Comparison of ENCODE assay signal across 1 cellular context in the genomic region with DNA sequence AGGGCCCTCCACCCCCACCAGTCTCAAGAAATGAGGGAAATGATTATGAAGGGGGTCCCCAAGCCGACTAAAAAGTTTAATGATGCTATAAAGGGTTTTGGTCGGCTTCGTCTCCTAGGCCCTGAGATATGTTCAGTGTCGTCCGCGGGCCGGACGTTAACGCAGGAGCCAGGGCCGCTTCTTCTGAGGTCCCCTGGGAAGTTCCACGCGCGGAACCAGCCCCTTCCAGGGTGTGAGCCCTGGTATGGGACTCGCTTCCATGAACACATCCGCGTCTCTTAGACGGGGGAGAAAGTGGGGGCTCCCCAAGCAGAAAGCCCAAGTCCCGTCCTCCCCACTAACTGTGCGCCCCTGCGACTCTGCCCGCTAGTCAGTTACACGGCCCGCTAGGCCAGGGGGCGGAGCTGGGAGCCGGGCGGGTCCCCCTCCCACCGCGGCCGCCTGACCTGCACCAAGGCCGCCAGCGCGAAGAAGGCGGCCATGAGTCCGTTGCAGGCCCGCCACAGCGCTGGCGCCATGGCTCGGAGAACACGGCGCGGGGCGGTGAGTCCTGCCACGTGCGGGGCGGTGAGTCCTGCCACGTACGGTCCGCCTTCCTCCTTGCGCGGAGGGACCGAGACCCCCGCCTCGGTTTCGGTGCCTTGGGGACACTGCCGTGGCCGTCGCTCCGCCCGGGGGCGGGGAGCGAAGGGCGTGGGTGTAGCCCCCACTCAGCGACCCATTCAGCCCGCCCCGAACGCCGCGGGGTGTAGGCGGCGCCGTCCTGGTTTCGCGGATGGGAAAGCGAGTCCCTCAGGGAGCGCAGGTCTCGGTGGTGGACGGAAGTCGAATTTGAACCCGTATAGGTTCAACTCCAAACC.
A peak's percentile ranks its signal among the peaks of the same experiment; 100 is the strongest.
TF ChIP-seq lines count a peak whose summit lies in the region.

A gene (minus strand): TSS at position 690 of the 860 bp plus-strand sequence. CDS start 172 bp downstream, at position 518.

TF ChIP-seq in WTC11, 78 proteins besides CTCF, POLR2A, EP300 and RAD21 (continued from another document and continues in another):
- TF ChIP-seq, protein P1, sequence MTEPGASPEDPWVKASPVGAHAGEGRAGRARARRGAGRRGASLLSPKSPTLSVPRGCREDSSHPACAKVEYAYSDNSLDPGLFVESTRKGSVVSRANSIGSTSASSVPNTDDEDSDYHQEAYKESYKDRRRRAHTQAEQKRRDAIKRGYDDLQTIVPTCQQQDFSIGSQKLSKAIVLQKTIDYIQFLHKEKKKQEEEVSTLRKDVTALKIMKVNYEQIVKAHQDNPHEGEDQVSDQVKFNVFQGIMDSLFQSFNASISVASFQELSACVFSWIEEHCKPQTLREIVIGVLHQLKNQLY (CRISPR knock-in tag; IDR thresholded peaks at IDR 0.05): no peak
- TF ChIP-seq ZNF317 (CRISPR knock-in tag; IDR thresholded peaks at IDR 0.05; ENCODE audit: borderline replicate concordance, low read depth) (no peak), NFE2L1 (CRISPR knock-in tag; IDR thresholded peaks at IDR 0.05) (peak; percentile 59; the same call in 1 of the 2 replicates), OVOL2 (CRISPR knock-in tag; IDR thresholded peaks at IDR 0.05; ENCODE audit: borderline replicate concordance) (no peak), ATF1 (CRISPR knock-in tag; IDR thresholded peaks at IDR 0.05) (no peak), SP1 (CRISPR knock-in tag; conservative IDR thresholded peaks at IDR 0.05) (peak; percentile 78), TCF7 (CRISPR knock-in tag; IDR thresholded peaks at IDR 0.05; ENCODE audit: low read depth) (peak; percentile 80; the same call in 1 of the 2 replicates), ZNF396 (CRISPR knock-in tag; IDR thresholded peaks at IDR 0.05; ENCODE audit: borderline replicate concordance) (no peak), KAT7 (CRISPR knock-in tag; IDR thresholded peaks at IDR 0.05; ENCODE audit: borderline replicate concordance) (peak; percentile 82; the same call in 1 of the 2 replicates), NR3C1 (CRISPR knock-in tag; conservative IDR thresholded peaks at IDR 0.05; ENCODE audit: low read depth) (0 out of 2 replicates have a peak, but pooled peaks have one; percentile 31), RORB (CRISPR knock-in tag; IDR thresholded peaks at IDR 0.05) (no peak), ZNF263 (CRISPR knock-in tag; IDR thresholded peaks at IDR 0.05; ENCODE audit: low read depth) (0 out of 2 replicates have a peak, but pooled peaks have one; percentile 48), ZNF423 (CRISPR knock-in tag; IDR thresholded peaks at IDR 0.05) (no peak), RELA (CRISPR knock-in tag; IDR thresholded peaks at IDR 0.05; ENCODE audit: borderline replicate concordance) (0 out of 2 replicates have a peak, but pooled peaks have one; percentile 35), FOXK1 (CRISPR knock-in tag; IDR thresholded peaks at IDR 0.05) (peak; percentile 84), TEAD4 (CRISPR knock-in tag; IDR thresholded peaks at IDR 0.05) (no peak), CREB1 (CRISPR knock-in tag; IDR thresholded peaks at IDR 0.05) (0 out of 2 replicates have a peak, but pooled peaks have one; percentile 49), JUN (CRISPR knock-in tag; IDR thresholded peaks at IDR 0.05) (0 out of 2 replicates have a peak, but pooled peaks have one; percentile 10), ZNF219 (CRISPR knock-in tag; IDR thresholded peaks at IDR 0.05; ENCODE audit: borderline replicate concordance) (0 out of 2 replicates have a peak, but pooled peaks have one; percentile 59)
- TF ChIP-seq, protein P2, sequence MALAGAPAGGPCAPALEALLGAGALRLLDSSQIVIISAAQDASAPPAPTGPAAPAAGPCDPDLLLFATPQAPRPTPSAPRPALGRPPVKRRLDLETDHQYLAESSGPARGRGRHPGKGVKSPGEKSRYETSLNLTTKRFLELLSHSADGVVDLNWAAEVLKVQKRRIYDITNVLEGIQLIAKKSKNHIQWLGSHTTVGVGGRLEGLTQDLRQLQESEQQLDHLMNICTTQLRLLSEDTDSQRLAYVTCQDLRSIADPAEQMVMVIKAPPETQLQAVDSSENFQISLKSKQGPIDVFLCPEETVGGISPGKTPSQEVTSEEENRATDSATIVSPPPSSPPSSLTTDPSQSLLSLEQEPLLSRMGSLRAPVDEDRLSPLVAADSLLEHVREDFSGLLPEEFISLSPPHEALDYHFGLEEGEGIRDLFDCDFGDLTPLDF (CRISPR knock-in tag; IDR thresholded peaks at IDR 0.05): no peak
- TF ChIP-seq, protein P3, sequence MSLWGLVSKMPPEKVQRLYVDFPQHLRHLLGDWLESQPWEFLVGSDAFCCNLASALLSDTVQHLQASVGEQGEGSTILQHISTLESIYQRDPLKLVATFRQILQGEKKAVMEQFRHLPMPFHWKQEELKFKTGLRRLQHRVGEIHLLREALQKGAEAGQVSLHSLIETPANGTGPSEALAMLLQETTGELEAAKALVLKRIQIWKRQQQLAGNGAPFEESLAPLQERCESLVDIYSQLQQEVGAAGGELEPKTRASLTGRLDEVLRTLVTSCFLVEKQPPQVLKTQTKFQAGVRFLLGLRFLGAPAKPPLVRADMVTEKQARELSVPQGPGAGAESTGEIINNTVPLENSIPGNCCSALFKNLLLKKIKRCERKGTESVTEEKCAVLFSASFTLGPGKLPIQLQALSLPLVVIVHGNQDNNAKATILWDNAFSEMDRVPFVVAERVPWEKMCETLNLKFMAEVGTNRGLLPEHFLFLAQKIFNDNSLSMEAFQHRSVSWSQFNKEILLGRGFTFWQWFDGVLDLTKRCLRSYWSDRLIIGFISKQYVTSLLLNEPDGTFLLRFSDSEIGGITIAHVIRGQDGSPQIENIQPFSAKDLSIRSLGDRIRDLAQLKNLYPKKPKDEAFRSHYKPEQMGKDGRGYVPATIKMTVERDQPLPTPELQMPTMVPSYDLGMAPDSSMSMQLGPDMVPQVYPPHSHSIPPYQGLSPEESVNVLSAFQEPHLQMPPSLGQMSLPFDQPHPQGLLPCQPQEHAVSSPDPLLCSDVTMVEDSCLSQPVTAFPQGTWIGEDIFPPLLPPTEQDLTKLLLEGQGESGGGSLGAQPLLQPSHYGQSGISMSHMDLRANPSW (CRISPR knock-in tag; conservative IDR thresholded peaks at IDR 0.05; ENCODE audit: low read depth): no peak
- TF ChIP-seq, protein P4, sequence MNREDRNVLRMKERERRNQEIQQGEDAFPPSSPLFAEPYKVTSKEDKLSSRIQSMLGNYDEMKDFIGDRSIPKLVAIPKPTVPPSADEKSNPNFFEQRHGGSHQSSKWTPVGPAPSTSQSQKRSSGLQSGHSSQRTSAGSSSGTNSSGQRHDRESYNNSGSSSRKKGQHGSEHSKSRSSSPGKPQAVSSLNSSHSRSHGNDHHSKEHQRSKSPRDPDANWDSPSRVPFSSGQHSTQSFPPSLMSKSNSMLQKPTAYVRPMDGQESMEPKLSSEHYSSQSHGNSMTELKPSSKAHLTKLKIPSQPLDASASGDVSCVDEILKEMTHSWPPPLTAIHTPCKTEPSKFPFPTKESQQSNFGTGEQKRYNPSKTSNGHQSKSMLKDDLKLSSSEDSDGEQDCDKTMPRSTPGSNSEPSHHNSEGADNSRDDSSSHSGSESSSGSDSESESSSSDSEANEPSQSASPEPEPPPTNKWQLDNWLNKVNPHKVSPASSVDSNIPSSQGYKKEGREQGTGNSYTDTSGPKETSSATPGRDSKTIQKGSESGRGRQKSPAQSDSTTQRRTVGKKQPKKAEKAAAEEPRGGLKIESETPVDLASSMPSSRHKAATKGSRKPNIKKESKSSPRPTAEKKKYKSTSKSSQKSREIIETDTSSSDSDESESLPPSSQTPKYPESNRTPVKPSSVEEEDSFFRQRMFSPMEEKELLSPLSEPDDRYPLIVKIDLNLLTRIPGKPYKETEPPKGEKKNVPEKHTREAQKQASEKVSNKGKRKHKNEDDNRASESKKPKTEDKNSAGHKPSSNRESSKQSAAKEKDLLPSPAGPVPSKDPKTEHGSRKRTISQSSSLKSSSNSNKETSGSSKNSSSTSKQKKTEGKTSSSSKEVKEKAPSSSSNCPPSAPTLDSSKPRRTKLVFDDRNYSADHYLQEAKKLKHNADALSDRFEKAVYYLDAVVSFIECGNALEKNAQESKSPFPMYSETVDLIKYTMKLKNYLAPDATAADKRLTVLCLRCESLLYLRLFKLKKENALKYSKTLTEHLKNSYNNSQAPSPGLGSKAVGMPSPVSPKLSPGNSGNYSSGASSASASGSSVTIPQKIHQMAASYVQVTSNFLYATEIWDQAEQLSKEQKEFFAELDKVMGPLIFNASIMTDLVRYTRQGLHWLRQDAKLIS (CRISPR knock-in tag; IDR thresholded peaks at IDR 0.05; ENCODE audit: borderline replicate concordance): no peak
- TF ChIP-seq, protein P5, sequence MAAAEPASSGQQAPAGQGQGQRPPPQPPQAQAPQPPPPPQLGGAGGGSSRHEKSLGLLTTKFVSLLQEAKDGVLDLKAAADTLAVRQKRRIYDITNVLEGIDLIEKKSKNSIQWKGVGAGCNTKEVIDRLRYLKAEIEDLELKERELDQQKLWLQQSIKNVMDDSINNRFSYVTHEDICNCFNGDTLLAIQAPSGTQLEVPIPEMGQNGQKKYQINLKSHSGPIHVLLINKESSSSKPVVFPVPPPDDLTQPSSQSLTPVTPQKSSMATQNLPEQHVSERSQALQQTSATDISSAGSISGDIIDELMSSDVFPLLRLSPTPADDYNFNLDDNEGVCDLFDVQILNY (CRISPR knock-in tag; IDR thresholded peaks at IDR 0.05): peak; percentile 76; the same call in 1 of the 2 replicates
- TF ChIP-seq, protein P6, sequence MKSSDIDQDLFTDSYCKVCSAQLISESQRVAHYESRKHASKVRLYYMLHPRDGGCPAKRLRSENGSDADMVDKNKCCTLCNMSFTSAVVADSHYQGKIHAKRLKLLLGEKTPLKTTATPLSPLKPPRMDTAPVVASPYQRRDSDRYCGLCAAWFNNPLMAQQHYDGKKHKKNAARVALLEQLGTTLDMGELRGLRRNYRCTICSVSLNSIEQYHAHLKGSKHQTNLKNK (CRISPR knock-in tag; IDR thresholded peaks at IDR 0.05): no peak
- TF ChIP-seq, protein P7, sequence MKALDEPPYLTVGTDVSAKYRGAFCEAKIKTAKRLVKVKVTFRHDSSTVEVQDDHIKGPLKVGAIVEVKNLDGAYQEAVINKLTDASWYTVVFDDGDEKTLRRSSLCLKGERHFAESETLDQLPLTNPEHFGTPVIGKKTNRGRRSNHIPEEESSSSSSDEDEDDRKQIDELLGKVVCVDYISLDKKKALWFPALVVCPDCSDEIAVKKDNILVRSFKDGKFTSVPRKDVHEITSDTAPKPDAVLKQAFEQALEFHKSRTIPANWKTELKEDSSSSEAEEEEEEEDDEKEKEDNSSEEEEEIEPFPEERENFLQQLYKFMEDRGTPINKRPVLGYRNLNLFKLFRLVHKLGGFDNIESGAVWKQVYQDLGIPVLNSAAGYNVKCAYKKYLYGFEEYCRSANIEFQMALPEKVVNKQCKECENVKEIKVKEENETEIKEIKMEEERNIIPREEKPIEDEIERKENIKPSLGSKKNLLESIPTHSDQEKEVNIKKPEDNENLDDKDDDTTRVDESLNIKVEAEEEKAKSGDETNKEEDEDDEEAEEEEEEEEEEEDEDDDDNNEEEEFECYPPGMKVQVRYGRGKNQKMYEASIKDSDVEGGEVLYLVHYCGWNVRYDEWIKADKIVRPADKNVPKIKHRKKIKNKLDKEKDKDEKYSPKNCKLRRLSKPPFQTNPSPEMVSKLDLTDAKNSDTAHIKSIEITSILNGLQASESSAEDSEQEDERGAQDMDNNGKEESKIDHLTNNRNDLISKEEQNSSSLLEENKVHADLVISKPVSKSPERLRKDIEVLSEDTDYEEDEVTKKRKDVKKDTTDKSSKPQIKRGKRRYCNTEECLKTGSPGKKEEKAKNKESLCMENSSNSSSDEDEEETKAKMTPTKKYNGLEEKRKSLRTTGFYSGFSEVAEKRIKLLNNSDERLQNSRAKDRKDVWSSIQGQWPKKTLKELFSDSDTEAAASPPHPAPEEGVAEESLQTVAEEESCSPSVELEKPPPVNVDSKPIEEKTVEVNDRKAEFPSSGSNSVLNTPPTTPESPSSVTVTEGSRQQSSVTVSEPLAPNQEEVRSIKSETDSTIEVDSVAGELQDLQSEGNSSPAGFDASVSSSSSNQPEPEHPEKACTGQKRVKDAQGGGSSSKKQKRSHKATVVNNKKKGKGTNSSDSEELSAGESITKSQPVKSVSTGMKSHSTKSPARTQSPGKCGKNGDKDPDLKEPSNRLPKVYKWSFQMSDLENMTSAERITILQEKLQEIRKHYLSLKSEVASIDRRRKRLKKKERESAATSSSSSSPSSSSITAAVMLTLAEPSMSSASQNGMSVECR (CRISPR knock-in tag; IDR thresholded peaks at IDR 0.05; ENCODE audit: borderline replicate concordance): no peak; the same call in 1 of the 2 replicates
- TF ChIP-seq, protein P8, sequence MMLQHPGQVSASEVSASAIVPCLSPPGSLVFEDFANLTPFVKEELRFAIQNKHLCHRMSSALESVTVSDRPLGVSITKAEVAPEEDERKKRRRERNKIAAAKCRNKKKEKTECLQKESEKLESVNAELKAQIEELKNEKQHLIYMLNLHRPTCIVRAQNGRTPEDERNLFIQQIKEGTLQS (CRISPR knock-in tag; conservative IDR thresholded peaks at IDR 0.05): no peak
- TF ChIP-seq, protein P9, sequence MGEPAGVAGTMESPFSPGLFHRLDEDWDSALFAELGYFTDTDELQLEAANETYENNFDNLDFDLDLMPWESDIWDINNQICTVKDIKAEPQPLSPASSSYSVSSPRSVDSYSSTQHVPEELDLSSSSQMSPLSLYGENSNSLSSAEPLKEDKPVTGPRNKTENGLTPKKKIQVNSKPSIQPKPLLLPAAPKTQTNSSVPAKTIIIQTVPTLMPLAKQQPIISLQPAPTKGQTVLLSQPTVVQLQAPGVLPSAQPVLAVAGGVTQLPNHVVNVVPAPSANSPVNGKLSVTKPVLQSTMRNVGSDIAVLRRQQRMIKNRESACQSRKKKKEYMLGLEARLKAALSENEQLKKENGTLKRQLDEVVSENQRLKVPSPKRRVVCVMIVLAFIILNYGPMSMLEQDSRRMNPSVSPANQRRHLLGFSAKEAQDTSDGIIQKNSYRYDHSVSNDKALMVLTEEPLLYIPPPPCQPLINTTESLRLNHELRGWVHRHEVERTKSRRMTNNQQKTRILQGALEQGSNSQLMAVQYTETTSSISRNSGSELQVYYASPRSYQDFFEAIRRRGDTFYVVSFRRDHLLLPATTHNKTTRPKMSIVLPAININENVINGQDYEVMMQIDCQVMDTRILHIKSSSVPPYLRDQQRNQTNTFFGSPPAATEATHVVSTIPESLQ (CRISPR knock-in tag; IDR thresholded peaks at IDR 0.05): no peak
- TF ChIP-seq, protein P10, sequence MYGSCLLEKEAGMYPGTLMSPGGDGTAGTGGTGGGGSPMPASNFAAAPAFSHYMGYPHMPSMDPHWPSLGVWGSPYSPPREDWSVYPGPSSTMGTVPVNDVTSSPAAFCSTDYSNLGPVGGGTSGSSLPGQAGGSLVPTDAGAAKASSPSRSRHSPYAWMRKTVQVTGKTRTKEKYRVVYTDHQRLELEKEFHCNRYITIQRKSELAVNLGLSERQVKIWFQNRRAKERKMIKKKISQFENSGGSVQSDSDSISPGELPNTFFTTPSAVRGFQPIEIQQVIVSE (CRISPR knock-in tag; IDR thresholded peaks at IDR 0.05; ENCODE audit: borderline replicate concordance): no peak
